1 cellular context compared by ENCODE assay signal in the genomic region with DNA sequence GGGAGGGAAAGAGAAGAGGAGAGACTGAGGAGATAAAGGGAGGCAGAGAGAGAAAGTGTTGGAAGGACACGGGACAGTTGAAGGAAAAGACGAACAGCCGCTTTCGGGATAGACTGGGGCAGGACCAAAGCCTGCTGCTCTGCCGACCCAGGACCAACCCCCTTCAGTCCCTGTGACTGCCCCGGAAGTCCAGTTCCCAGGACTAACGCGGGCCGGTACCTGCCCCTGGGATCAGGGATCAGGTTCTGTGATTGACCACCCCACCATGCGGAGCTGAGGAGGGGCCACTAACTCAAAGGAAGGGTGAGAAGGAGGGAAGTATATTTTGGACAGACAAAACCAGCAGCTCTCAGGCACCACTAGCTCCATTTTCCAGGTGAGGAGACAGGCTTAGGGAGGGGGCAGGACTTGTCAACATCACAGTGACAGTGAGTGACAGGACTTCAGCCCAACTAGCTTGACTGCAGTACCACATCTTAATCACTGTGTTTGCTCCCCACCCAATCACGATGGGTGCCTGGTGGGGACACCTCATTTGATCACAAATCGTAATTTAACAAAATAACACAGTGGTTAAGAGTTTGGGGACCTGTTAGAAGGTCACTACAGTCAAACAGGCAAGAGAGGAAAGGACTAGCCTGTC.
TF ChIP-seq lines count a peak whose summit lies in the region.

No MANE protein-coding gene starts in this region.

TF ChIP-seq in K562, 482 proteins besides CTCF, POLR2A, EP300 and RAD21 (continued from another document):
- TF ChIP-seq, protein P1, sequence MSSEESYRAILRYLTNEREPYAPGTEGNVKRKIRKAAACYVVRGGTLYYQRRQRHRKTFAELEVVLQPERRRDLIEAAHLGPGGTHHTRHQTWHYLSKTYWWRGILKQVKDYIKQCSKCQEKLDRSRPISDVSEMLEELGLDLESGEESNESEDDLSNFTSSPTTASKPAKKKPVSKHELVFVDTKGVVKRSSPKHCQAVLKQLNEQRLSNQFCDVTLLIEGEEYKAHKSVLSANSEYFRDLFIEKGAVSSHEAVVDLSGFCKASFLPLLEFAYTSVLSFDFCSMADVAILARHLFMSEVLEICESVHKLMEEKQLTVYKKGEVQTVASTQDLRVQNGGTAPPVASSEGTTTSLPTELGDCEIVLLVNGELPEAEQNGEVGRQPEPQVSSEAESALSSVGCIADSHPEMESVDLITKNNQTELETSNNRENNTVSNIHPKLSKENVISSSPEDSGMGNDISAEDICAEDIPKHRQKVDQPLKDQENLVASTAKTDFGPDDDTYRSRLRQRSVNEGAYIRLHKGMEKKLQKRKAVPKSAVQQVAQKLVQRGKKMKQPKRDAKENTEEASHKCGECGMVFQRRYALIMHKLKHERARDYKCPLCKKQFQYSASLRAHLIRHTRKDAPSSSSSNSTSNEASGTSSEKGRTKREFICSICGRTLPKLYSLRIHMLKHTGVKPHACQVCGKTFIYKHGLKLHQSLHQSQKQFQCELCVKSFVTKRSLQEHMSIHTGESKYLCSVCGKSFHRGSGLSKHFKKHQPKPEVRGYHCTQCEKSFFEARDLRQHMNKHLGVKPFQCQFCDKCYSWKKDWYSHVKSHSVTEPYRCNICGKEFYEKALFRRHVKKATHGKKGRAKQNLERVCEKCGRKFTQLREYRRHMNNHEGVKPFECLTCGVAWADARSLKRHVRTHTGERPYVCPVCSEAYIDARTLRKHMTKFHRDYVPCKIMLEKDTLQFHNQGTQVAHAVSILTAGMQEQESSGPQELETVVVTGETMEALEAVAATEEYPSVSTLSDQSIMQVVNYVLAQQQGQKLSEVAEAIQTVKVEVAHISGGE (CRISPR knock-in tag; IDR thresholded peaks at IDR 0.05): no peak
- TF ChIP-seq WHSC1 (IDR thresholded peaks at IDR 0.05; ENCODE audit: low read length) (no peak), ATF7 (IDR thresholded peaks at IDR 0.05) (no peak), BHLHE40 (IDR thresholded peaks at IDR 0.05; ENCODE audit: low read length) (no peak), IFI16 (CRISPR knock-in tag; IDR thresholded peaks at IDR 0.05) (no peak), RB1 (IDR thresholded peaks at IDR 0.05; ENCODE audit: low read depth) (no peak), SRSF7 (optimal IDR thresholded peaks at IDR 0.05; ENCODE audit: low read depth, low read length) (no peak), ZNF830 (CRISPR knock-in tag; IDR thresholded peaks at IDR 0.05) (no peak), CAMTA2 (CRISPR knock-in tag; conservative IDR thresholded peaks at IDR 0.05) (no peak), LARP7 (IDR thresholded peaks at IDR 0.05) (no peak), C11orf30 (IDR thresholded peaks at IDR 0.05; ENCODE audit: low read depth) (no peak), OTX1 (CRISPR knock-in tag; IDR thresholded peaks at IDR 0.05) (no peak)
- TF ChIP-seq, protein P2, sequence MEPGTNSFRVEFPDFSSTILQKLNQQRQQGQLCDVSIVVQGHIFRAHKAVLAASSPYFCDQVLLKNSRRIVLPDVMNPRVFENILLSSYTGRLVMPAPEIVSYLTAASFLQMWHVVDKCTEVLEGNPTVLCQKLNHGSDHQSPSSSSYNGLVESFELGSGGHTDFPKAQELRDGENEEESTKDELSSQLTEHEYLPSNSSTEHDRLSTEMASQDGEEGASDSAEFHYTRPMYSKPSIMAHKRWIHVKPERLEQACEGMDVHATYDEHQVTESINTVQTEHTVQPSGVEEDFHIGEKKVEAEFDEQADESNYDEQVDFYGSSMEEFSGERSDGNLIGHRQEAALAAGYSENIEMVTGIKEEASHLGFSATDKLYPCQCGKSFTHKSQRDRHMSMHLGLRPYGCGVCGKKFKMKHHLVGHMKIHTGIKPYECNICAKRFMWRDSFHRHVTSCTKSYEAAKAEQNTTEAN (CRISPR knock-in tag; IDR thresholded peaks at IDR 0.05): no peak
- TF ChIP-seq, protein P3, sequence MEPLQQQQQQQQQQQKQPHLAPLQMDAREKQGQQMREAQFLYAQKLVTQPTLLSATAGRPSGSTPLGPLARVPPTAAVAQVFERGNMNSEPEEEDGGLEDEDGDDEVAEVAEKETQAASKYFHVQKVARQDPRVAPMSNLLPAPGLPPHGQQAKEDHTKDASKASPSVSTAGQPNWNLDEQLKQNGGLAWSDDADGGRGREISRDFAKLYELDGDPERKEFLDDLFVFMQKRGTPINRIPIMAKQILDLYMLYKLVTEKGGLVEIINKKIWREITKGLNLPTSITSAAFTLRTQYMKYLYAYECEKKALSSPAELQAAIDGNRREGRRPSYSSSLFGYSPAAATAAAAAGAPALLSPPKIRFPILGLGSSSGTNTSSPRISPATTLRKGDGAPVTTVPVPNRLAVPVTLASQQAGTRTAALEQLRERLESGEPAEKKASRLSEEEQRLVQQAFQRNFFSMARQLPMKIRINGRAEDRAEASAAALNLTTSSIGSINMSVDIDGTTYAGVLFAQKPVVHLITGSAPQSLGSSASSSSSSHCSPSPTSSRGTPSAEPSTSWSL (CRISPR knock-in tag; IDR thresholded peaks at IDR 0.05; ENCODE audit: borderline replicate concordance): no peak
- TF ChIP-seq, protein P4, sequence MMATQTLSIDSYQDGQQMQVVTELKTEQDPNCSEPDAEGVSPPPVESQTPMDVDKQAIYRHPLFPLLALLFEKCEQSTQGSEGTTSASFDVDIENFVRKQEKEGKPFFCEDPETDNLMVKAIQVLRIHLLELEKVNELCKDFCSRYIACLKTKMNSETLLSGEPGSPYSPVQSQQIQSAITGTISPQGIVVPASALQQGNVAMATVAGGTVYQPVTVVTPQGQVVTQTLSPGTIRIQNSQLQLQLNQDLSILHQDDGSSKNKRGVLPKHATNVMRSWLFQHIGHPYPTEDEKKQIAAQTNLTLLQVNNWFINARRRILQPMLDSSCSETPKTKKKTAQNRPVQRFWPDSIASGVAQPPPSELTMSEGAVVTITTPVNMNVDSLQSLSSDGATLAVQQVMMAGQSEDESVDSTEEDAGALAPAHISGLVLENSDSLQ (IDR thresholded peaks at IDR 0.05): peak; percentile 95
- TF ChIP-seq, protein P5, sequence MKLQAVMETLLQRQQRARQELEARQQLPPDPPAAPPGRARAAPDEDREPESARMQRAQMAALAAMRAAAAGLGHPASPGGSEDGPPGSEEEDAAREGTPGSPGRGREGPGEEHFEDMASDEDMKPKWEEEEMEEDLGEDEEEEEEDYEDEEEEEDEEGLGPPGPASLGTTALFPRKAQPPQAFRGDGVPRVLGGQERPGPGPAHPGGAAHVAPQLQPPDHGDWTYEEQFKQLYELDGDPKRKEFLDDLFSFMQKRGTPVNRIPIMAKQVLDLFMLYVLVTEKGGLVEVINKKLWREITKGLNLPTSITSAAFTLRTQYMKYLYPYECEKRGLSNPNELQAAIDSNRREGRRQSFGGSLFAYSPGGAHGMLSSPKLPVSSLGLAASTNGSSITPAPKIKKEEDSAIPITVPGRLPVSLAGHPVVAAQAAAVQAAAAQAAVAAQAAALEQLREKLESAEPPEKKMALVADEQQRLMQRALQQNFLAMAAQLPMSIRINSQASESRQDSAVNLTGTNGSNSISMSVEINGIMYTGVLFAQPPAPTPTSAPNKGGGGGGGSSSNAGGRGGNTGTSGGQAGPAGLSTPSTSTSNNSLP (IDR thresholded peaks at IDR 0.05; ENCODE audit: borderline replicate concordance, low read depth, low read length): no peak
- TF ChIP-seq, protein P6, sequence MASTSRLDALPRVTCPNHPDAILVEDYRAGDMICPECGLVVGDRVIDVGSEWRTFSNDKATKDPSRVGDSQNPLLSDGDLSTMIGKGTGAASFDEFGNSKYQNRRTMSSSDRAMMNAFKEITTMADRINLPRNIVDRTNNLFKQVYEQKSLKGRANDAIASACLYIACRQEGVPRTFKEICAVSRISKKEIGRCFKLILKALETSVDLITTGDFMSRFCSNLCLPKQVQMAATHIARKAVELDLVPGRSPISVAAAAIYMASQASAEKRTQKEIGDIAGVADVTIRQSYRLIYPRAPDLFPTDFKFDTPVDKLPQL (IDR thresholded peaks at IDR 0.05; ENCODE audit: extremely low read depth, insufficient read length): no peak
- TF ChIP-seq, protein P7, sequence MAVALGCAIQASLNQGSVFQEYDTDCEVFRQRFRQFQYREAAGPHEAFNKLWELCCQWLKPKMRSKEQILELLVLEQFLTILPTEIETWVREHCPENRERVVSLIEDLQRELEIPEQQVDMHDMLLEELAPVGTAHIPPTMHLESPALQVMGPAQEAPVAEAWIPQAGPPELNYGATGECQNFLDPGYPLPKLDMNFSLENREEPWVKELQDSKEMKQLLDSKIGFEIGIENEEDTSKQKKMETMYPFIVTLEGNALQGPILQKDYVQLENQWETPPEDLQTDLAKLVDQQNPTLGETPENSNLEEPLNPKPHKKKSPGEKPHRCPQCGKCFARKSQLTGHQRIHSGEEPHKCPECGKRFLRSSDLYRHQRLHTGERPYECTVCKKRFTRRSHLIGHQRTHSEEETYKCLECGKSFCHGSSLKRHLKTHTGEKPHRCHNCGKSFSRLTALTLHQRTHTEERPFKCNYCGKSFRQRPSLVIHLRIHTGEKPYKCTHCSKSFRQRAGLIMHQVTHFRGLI (CRISPR knock-in tag; IDR thresholded peaks at IDR 0.05): no peak
- TF ChIP-seq, protein P8, sequence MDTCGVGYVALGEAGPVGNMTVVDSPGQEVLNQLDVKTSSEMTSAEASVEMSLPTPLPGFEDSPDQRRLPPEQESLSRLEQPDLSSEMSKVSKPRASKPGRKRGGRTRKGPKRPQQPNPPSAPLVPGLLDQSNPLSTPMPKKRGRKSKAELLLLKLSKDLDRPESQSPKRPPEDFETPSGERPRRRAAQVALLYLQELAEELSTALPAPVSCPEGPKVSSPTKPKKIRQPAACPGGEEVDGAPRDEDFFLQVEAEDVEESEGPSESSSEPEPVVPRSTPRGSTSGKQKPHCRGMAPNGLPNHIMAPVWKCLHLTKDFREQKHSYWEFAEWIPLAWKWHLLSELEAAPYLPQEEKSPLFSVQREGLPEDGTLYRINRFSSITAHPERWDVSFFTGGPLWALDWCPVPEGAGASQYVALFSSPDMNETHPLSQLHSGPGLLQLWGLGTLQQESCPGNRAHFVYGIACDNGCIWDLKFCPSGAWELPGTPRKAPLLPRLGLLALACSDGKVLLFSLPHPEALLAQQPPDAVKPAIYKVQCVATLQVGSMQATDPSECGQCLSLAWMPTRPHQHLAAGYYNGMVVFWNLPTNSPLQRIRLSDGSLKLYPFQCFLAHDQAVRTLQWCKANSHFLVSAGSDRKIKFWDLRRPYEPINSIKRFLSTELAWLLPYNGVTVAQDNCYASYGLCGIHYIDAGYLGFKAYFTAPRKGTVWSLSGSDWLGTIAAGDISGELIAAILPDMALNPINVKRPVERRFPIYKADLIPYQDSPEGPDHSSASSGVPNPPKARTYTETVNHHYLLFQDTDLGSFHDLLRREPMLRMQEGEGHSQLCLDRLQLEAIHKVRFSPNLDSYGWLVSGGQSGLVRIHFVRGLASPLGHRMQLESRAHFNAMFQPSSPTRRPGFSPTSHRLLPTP (IDR thresholded peaks at IDR 0.05; ENCODE audit: borderline replicate concordance, extremely low read depth, insufficient read length): no peak
- TF ChIP-seq, protein P9, sequence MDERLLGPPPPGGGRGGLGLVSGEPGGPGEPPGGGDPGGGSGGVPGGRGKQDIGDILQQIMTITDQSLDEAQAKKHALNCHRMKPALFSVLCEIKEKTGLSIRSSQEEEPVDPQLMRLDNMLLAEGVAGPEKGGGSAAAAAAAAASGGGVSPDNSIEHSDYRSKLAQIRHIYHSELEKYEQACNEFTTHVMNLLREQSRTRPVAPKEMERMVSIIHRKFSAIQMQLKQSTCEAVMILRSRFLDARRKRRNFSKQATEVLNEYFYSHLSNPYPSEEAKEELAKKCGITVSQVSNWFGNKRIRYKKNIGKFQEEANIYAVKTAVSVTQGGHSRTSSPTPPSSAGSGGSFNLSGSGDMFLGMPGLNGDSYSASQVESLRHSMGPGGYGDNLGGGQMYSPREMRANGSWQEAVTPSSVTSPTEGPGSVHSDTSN (CRISPR knock-in tag; IDR thresholded peaks at IDR 0.05; ENCODE audit: low read depth): no peak
- TF ChIP-seq, protein P9 (tag; conservative IDR thresholded peaks at IDR 0.05; ENCODE audit: low read depth): peak; percentile 54
